In the genomic region with DNA sequence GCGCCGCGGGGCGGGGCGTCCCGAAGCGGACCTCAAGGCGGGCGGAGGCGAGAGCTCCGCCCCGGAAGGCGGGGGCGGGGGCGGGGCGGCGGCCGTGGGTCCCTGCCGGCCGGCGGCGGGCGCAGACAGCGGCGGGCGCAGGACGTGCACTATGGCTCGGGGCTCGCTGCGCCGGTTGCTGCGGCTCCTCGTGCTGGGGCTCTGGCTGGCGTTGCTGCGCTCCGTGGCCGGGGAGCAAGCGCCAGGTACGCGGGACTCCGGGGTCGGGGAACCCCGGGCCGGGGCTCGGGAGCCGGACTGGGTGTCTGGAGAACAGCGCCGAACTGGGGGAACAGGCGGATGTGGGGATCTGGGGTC, we compare ENCODE assay signal across 1 cellular context.
TF ChIP-seq lines count a peak whose summit lies in the region.

TSS of gene TNFRSF12A (plus strand) at position 122 of the 357 bp plus-strand sequence. CDS start at position 152, 30 bp downstream.

TF ChIP-seq in WTC11, 78 proteins besides CTCF, POLR2A, EP300 and RAD21 (continued from another document):
- TF ChIP-seq FOXP4 (CRISPR knock-in tag; IDR thresholded peaks at IDR 0.05): peak; percentile 18; the same call in 1 of the 2 replicates
- TF ChIP-seq ARID4B (CRISPR knock-in tag; IDR thresholded peaks at IDR 0.05; ENCODE audit: borderline replicate concordance): 0 out of 2 replicates have a peak, but pooled peaks have one; percentile 34
- no peak for TF ChIP-seq TCF7 (CRISPR knock-in tag; IDR thresholded peaks at IDR 0.05; ENCODE audit: low read depth)
